2 cellular contexts compared by ENCODE assay signal in genomic region chr10:12717981-12718707, GRCh38.
TF ChIP-seq lines count a peak whose summit lies in the region.

No MANE protein-coding gene starts in this region.

TF ChIP-seq in SK-N-SH, 30 proteins besides CTCF, POLR2A, EP300 and RAD21 (continued from another document):
- no peak for TF ChIP-seq GATA2 (CRISPR knock-in tag; IDR thresholded peaks at IDR 0.05)
- no peak for TF ChIP-seq ZBTB33 (IDR thresholded peaks at IDR 0.05; ENCODE audit: borderline replicate concordance, low read depth)
- no peak for TF ChIP-seq TAF1 (IDR thresholded peaks at IDR 0.05; ENCODE audit: borderline replicate concordance, low read depth, low read length)
- no peak for TF ChIP-seq GABPA (IDR thresholded peaks at IDR 0.05; ENCODE audit: low read depth)
- TF ChIP-seq MXI1 (IDR thresholded peaks at IDR 0.05; ENCODE audit: low read depth, low read length), result no peak
- no peak for TF ChIP-seq SIN3A (IDR thresholded peaks at IDR 0.05; ENCODE audit: borderline replicate concordance, low read depth, low read length)
- TF ChIP-seq TCF12 (IDR thresholded peaks at IDR 0.05), result no peak
- TF ChIP-seq EZH2phosphoT487 (IDR thresholded peaks at IDR 0.05; ENCODE audit: borderline replicate concordance, low read depth), result no peak
- TF ChIP-seq JUND (IDR thresholded peaks at IDR 0.05), result no peak
- TF ChIP-seq USF1 (IDR thresholded peaks at IDR 0.05; ENCODE audit: borderline replicate concordance, low read depth), result no peak
- no peak for TF ChIP-seq CHD2 (IDR thresholded peaks at IDR 0.05; ENCODE audit: low read length, partially characterized antibody)
- TF ChIP-seq FOSL2 (IDR thresholded peaks at IDR 0.05; ENCODE audit: borderline replicate concordance, low read depth), result no peak
- no peak for TF ChIP-seq ELF1 (IDR thresholded peaks at IDR 0.05)
- TF ChIP-seq NRF1 (IDR thresholded peaks at IDR 0.05; ENCODE audit: low read depth, low read length), result no peak

TF ChIP-seq in SK-N-SH treated with all-trans-retinoic acid at 6 μM for 48 hours, 23 proteins besides CTCF, POLR2A, EP300 and RAD21 (continued from another document):
- TF ChIP-seq BACH2 (CRISPR knock-in tag; IDR thresholded peaks at IDR 0.05; ENCODE audit: borderline replicate concordance), result no peak
- TF ChIP-seq GLIS3 (CRISPR knock-in tag; IDR thresholded peaks at IDR 0.05), result no peak
- no peak for TF ChIP-seq TOX (CRISPR knock-in tag; IDR thresholded peaks at IDR 0.05; ENCODE audit: borderline replicate concordance)
- TF ChIP-seq POU6F1 (CRISPR knock-in tag; IDR thresholded peaks at IDR 0.05; ENCODE audit: borderline replicate concordance, low read depth), result no peak
- TF ChIP-seq ESRRG (CRISPR knock-in tag; IDR thresholded peaks at IDR 0.05), result no peak
- TF ChIP-seq TSHZ2 (CRISPR knock-in tag; IDR thresholded peaks at IDR 0.05), result no peak
- TF ChIP-seq RARB (CRISPR knock-in tag; IDR thresholded peaks at IDR 0.05), result no peak
- no peak for TF ChIP-seq ZC3H10 (CRISPR knock-in tag; IDR thresholded peaks at IDR 0.05)
- no peak for TF ChIP-seq ARNTL (CRISPR knock-in tag; IDR thresholded peaks at IDR 0.05; ENCODE audit: borderline replicate concordance, low read depth)
- no peak for TF ChIP-seq SNAI2 (CRISPR knock-in tag; IDR thresholded peaks at IDR 0.05)
- TF ChIP-seq ZNF8 (CRISPR knock-in tag; IDR thresholded peaks at IDR 0.05), result no peak
TF ChIP-seq in SK-N-SH treated with all-trans-retinoic acid at 6 μM for 48 hours: peak in this region for 0.
